ENCODE assay signal across 20 cellular contexts in genomic region chr7:102096706-102097427, GRCh38.
DNase-seq lines count a peak whose midpoint lies in the region; ATAC-seq, FAIRE-seq and TF ChIP-seq lines count a peak whose summit lies in the region.
"Had no signal": no experiment of that assay in that cellular context is flagged by ENCODE, and none has a peak within 500 bp of the region (broad histone marks: within the 10 kb centered on the region; RNA-seq: fewer than 3 reads in every experiment).

No MANE protein-coding gene starts in this region.

- H3K4me1 Mint-ChIP-seq in activated CD4-positive, alpha-beta T cell treated with anti-CD3 and anti-CD28 coated beads, Interleukin-2, amount 10 ng/mL, durations not matched to agents 24 days and 14 days: no peaks in the 10 kb centered on the region

- H3K27me3 ChIP-seq in HCT116 (ENCODE audit: insufficient read depth, low read length) (no peaks in the 10 kb centered on the region), small intestine (ENCODE audit: control insufficient read depth in 2 of 2, insufficient read depth in 2 of 2, low read length in 2 of 2) (no peaks in the 10 kb centered on the region), GM23248 (replicated peaks; ENCODE audit: insufficient read depth) (no peaks in the 10 kb centered on the region)
- H3K27me3 ChIP-seq: gastroesophageal sphincter, neutrophil had no signal

- H3K4me3 Mint-ChIP-seq in activated CD4-positive, alpha-beta T cell treated with anti-CD3 and anti-CD28 coated beads, Interleukin-2, amount 10 ng/mL, durations not matched to agents 24 days and 14 days: no peak overlapping the region
- H3K4me3 Mint-ChIP-seq: activated CD4-positive, alpha-beta memory T cell treated with anti-CD3 and anti-CD28 coated beads for 36 hours; CD4-positive, CD25-positive, alpha-beta regulatory T cell; stimulated activated effector memory CD8-positive, alpha-beta T cell treated with anti-CD3 and anti-CD28 coated beads, Interleukin-12 subunit alpha, Interleukin-12 subunit beta, amount 100 ng/mL, for 72 hours had no signal

- in situ Hi-C loops in GM23248 (cut with MboI): no loop called here

- POLR2A ChIA-PET in HCT116 (lab: Charles Lee): no interaction called here
- POLR2A ChIA-PET in RWPE1 (lab: Yijun Ruan, JAX; ENCODE audit: low non-redundant PET): no interaction called here

- peak overlapping the region; percentile 71 for H3K4me2 ChIP-seq in HCT116 (ENCODE audit: low read length)
- H3K4me2 ChIP-seq in GM23248 (ENCODE audit: unreplicated experiment): no peak overlapping the region

- H3K36me3 ChIP-seq in HCT116 (ENCODE audit: control insufficient read depth in 1 of 2, insufficient read depth in 2 of 2, low read length in 2 of 2) (no peaks in the 10 kb centered on the region), small intestine (ENCODE audit: control insufficient read depth in 2 of 2, insufficient read depth in 2 of 2, low read length in 2 of 2) (peaks cover 3 to 5% of the 10 kb centered on the region in 2 donors), GM23248 (ENCODE audit: low read depth) (no peaks in the 10 kb centered on the region)

- H3K9me3 ChIP-seq in HCT116 (ENCODE audit: control insufficient read depth in 1 of 2, insufficient read depth in 1 of 2, low read depth in 1 of 2, low read length in 2 of 2) (no peaks in the 10 kb centered on the region), small intestine (ENCODE audit: control insufficient read depth, low read depth) (no peaks in the 10 kb centered on the region), GM23248 (ENCODE audit: low read depth) (no peaks in the 10 kb centered on the region)
- H3K9me3 ChIP-seq: gastroesophageal sphincter, lower lobe of right lung, neutrophil, psoas muscle had no signal

- H3K27ac Mint-ChIP-seq in activated CD4-positive, alpha-beta T cell treated with anti-CD3 and anti-CD28 coated beads, Interleukin-2, amount 10 ng/mL, durations not matched to agents 24 days and 14 days: no peak overlapping the region
- H3K27ac Mint-ChIP-seq: activated CD4-positive, alpha-beta memory T cell treated with anti-CD3 and anti-CD28 coated beads for 36 hours; CD4-positive, CD25-positive, alpha-beta regulatory T cell; stimulated activated effector memory CD8-positive, alpha-beta T cell treated with anti-CD3 and anti-CD28 coated beads, Interleukin-12 subunit alpha, Interleukin-12 subunit beta, amount 100 ng/mL, for 72 hours had no signal

- no peak for TF ChIP-seq POLR2A in HCT116 (IDR thresholded peaks at IDR 0.05; ENCODE audit: borderline replicate concordance, extremely low read depth, insufficient read depth, insufficient read length)

- no peaks in the 10 kb centered on the region for H3K36me3 Mint-ChIP-seq in activated CD4-positive, alpha-beta T cell treated with anti-CD3 and anti-CD28 coated beads, Interleukin-2, amount 10 ng/mL, durations not matched to agents 24 days and 14 days (ENCODE audit: low read depth)

- TF ChIP-seq CTCF in HCT116 (IDR thresholded peaks at IDR 0.05 in 2 of 3, conservative IDR thresholded peaks at IDR 0.05 in 1 of 3; ENCODE audit: borderline replicate concordance in 1 of 3, insufficient read depth in 1 of 3, low read depth in 2 of 3, low read length in 2 of 3) (no peak), RWPE1 (conservative IDR thresholded peaks at IDR 0.05; ENCODE audit: low read depth) (no peak)

- H3K4me1 ChIP-seq in HCT116 (ENCODE audit: control insufficient read depth in 1 of 2, insufficient read depth in 2 of 2, low read length in 2 of 2) (peaks cover 78 to 98% of the 10 kb centered on the region in 2 experiments), small intestine (ENCODE audit: control insufficient read depth in 2 of 2, insufficient read depth in 1 of 2, low read depth in 1 of 2, low read length in 1 of 2) (peaks cover 3 to 5% of the 10 kb centered on the region in 2 donors), GM23248 (ENCODE audit: insufficient read depth) (no peaks in the 10 kb centered on the region)
- H3K4me1 ChIP-seq: lower lobe of right lung, psoas muscle had no signal

- 39 to 68% (median 51%) methylated on average over 19 of the region's 19 CpGs for WGBS in small intestine, 3 donors
- WGBS in GM23248 (ENCODE audit: low coverage in 1 of 2, low lambda C conversion rate in 2 of 2, missing lambda C conversion rate in 2 of 2), 2 experiments: 95 to 97% methylated on average over 18 of the region's 19 CpGs

- intact Hi-C loops in HCT116 (cut with micrococcal nuclease) (no loop called here), left colon (cut with DNase I, micrococcal nuclease) (no loop called here)
- intact Hi-C loops in activated CD4-positive, alpha-beta T cell treated with anti-CD3 and anti-CD28 coated beads, Interleukin-2, amount 10 ng/mL, durations not matched to agents 24 days and 14 days (cut with micrococcal nuclease): no loop called here

- H3K9me3 Mint-ChIP-seq in activated CD4-positive, alpha-beta T cell treated with anti-CD3 and anti-CD28 coated beads, Interleukin-2, amount 10 ng/mL, durations not matched to agents 24 days and 14 days: no peaks in the 10 kb centered on the region
- H3K9me3 Mint-ChIP-seq: activated CD4-positive, alpha-beta memory T cell treated with anti-CD3 and anti-CD28 coated beads for 36 hours; stimulated activated effector memory CD8-positive, alpha-beta T cell treated with anti-CD3 and anti-CD28 coated beads, Interleukin-12 subunit alpha, Interleukin-12 subunit beta, amount 100 ng/mL, for 72 hours had no signal

- H3K27ac ChIP-seq in HCT116 (ENCODE audit: low read depth, low read length) (peak overlapping the region; percentile 99), RWPE1 (peak overlapping the region; percentile 25), small intestine (ENCODE audit: low read depth in 1 of 2, low read length in 1 of 2) (peak overlapping the region in 1 of 2 donors; percentile 26), GM23248 (no peak overlapping the region)
- H3K27ac ChIP-seq: gastroesophageal sphincter, lower lobe of right lung, neutrophil, psoas muscle had no signal

- H2AFZ ChIP-seq in HCT116 (ENCODE audit: low read depth, low read length, poor library complexity, severe bottlenecking) (no peak overlapping the region), GM23248 (no peak overlapping the region)

- H3F3A ChIP-seq in GM23248 (ENCODE audit: insufficient read depth): no peaks in the 10 kb centered on the region

- H3K79me2 ChIP-seq in HCT116 (ENCODE audit: insufficient read depth, low read length) (no peaks in the 10 kb centered on the region), GM23248 (ENCODE audit: insufficient read depth) (no peaks in the 10 kb centered on the region)

- peak overlapping the region in 1 of 2 experiments; percentile 25; a peak in 2 of 4 replicates for H3K4me3 ChIP-seq in HCT116 (replicated peaks in 1 of 2; ENCODE audit: low read depth in 1 of 2, low read length in 2 of 2)
- H3K4me3 ChIP-seq in small intestine (ENCODE audit: low read depth in 1 of 2, low read length in 2 of 2): no peak overlapping the region
- H3K4me3 ChIP-seq in GM23248: no peak overlapping the region
- H3K4me3 ChIP-seq: gastroesophageal sphincter, lower lobe of right lung, psoas muscle had no signal

- BruUV-seq in HCT116 (replicated peaks; lab: Mats Ljungman, UMichigan): no TSS peak

- no peaks in the 10 kb centered on the region for H3K27me3 Mint-ChIP-seq in activated CD4-positive, alpha-beta T cell treated with anti-CD3 and anti-CD28 coated beads, Interleukin-2, amount 10 ng/mL, durations not matched to agents 24 days and 14 days
- H3K27me3 Mint-ChIP-seq: activated CD4-positive, alpha-beta memory T cell treated with anti-CD3 and anti-CD28 coated beads for 36 hours; CD4-positive, CD25-positive, alpha-beta regulatory T cell had no signal

- RAD21 ChIA-PET in HCT116 (lab: Charles Lee; ENCODE audit: low non-redundant PET in 1 of 2, low total read pairs in 2 of 2, uncharacterized antibody in 2 of 2, unreplicated experiment in 2 of 2): interaction anchor here in 1 of 2 experiments (0.5 to 1.2 kb wide), 2 partner anchors 79 to 214 kb away, joined by 3 to 8 read pairs; no protein-coding TSS in a partner anchor

- CTCF ChIA-PET in HCT116 (lab: Charles Lee): no interaction called here
- CTCF ChIA-PET in RWPE1 (lab: Yijun Ruan, JAX): interaction anchor here (0.6 kb wide), 1 partner anchor 12 kb away, joined by 6 read pairs; no protein-coding TSS in a partner anchor

- H3K9me2 ChIP-seq in HCT116 (ENCODE audit: insufficient read depth) (no peaks in the 10 kb centered on the region), GM23248 (ENCODE audit: insufficient read depth) (no peaks in the 10 kb centered on the region)

- H4K20me1 ChIP-seq in HCT116 (ENCODE audit: insufficient read depth): no peaks in the 10 kb centered on the region
- H4K20me1 ChIP-seq in GM23248 (ENCODE audit: insufficient read depth): no peaks in the 10 kb centered on the region

- no peak for FAIRE-seq in small intestine (lab: Jason Lieb, UNC)

- no peak for DNase-seq in HCT116 (ENCODE audit: low read depth, low spot score)
- DNase-seq in RWPE1 (ENCODE audit: low spot score): no peak
- peak in 1 of 2 donors; percentile 35 for DNase-seq in left colon
- peak; percentile 33 for DNase-seq in small intestine
- DNase-seq in GM23248: no peak
- DNase-seq in NCI-H524 (lab: John Stamatoyannopoulos, UW): no peak
- no peak for DNase-seq in activated CD4-positive, alpha-beta T cell treated with anti-CD3 and anti-CD28 coated beads, Interleukin-2, amount 10 ng/mL, durations not matched to agents 24 days and 14 days
- DNase-seq: activated CD4-positive, alpha-beta memory T cell treated with anti-CD3 and anti-CD28 coated beads for 36 hours; activated CD4-positive, CD25-positive, alpha-beta regulatory T cell; activated gamma-delta T cell; activated T-cell treated with anti-CD3 and anti-CD28 coated beads for 4 hours; CD4-positive, CD25-positive, alpha-beta regulatory T cell; effector memory CD4-positive, alpha-beta T cell; lower lobe of right lung; NCI-H2081 treated with DMSO at 0.1 percent for 48 hours; psoas muscle; substantia nigra had no signal

- ATAC-seq in HCT116 (peak; percentile 26), left colon (peak; percentile 48)
- ATAC-seq: gastroesophageal sphincter; lower lobe of right lung; psoas muscle; stimulated activated effector memory CD8-positive, alpha-beta T cell treated with anti-CD3 and anti-CD28 coated beads, Interleukin-12 subunit alpha, Interleukin-12 subunit beta, amount 100 ng/mL, for 72 hours had no signal

- no peak for TF ChIP-seq RAD21 in HCT116 (IDR thresholded peaks at IDR 0.05; ENCODE audit: low read depth)

- H3K9ac ChIP-seq in HCT116 (ENCODE audit: low read length) (peak overlapping the region; percentile 64), GM23248 (no peak overlapping the region)

TF ChIP-seq in HCT116, 20 proteins besides CTCF, POLR2A, EP300 and RAD21:
- TF ChIP-seq FOSL1 (IDR thresholded peaks at IDR 0.05; ENCODE audit: low read depth) (peak; percentile 44; the same call in 1 of the 2 replicates), ZNF274 (IDR thresholded peaks at IDR 0.05; ENCODE audit: low read depth, low read length) (no peak), EZH2 (IDR thresholded peaks at IDR 0.05) (no peak)
